ENCODE assay signal across 27 cellular contexts in genomic region chr11:6273188-6273587, GRCh38. TPM values are rescaled to one million over a fixed set of nuclear protein-coding genes. Genes with fewer than 3 reads are reported as not detected.
A peak's percentile ranks its signal among the peaks of the same experiment; 100 is the strongest.
DNase-seq lines count a peak whose midpoint lies in the region; ATAC-seq, FAIRE-seq and TF ChIP-seq lines count a peak whose summit lies in the region.
"Had no signal": no experiment of that assay in that cellular context is flagged by ENCODE, and none has a peak within 500 bp of the region (broad histone marks: within the 10 kb centered on the region; RNA-seq: fewer than 3 reads in every experiment).

No MANE protein-coding gene starts in this region.

- FAIRE-seq in H54 (lab: Jason Lieb, UNC) = no peak
- FAIRE-seq: islet of Langerhans had no signal

- TF ChIP-seq POLR2A in H54 (IDR thresholded peaks at IDR 0.05; ENCODE audit: low read depth, low read length) = no peak

- H3K4me3 ChIP-seq in dorsolateral prefrontal cortex (no peak overlapping the region), smooth muscle cell (no peak overlapping the region)
- H3K4me3 ChIP-seq: sigmoid colon, SK-N-MC had no signal

- no peaks in the 10 kb centered on the region for H4K20me1 ChIP-seq in smooth muscle cell (ENCODE audit: low read depth)

- peak; percentile 4 for DNase-seq in RPMI7951 (ENCODE audit: low read depth)
- DNase-seq in dorsolateral prefrontal cortex = peak in 4 of 10 donors; percentile 41 to 58 (median 54)
- peak; percentile 58 for DNase-seq in inferior parietal cortex (ENCODE audit: extremely low spot score)
- DNase-seq in smooth muscle cell (lab: John Stamatoyannopoulos, UW; ENCODE audit: unreplicated experiment) = no peak
- no peak for DNase-seq in H54 (ENCODE audit: insufficient read length, low spot score)
- DNase-seq in activated naive CD4-positive, alpha-beta T cell treated with anti-CD3 and anti-CD28 coated beads, Interleukin-2, amount 50 U/mL, for 16 hours = no peak
- DNase-seq: activated CD4-positive, alpha-beta T cell treated with anti-CD3 and anti-CD28 coated beads, Interleukin-2, amount 50 U/mL, for 48 hours; activated naive CD4-positive, alpha-beta T cell; COR-L47; effector CD8-positive, alpha-beta T cell; GF-D8; NCI-H1048; NCI-H446 treated with DMSO at 0.1 percent for 48 hours; NCI-H774; RPMI8226; sigmoid colon had no signal

- peak overlapping the region; percentile 80 for H2AFZ ChIP-seq in smooth muscle cell (ENCODE audit: low read depth)

- ATAC-seq in HG03135 (IDR thresholded peaks at IDR 0.05; ENCODE audit: unreplicated experiment) = no peak
- ATAC-seq: stimulated activated effector memory CD8-positive, alpha-beta T cell treated with anti-CD3 and anti-CD28 coated beads, Interleukin-12 subunit alpha, Interleukin-12 subunit beta, amount 100 ng/mL, for 72 hours had no signal

- H3K27me3 ChIP-seq in dorsolateral prefrontal cortex (no peaks in the 10 kb centered on the region), smooth muscle cell (ENCODE audit: low read depth) (no peaks in the 10 kb centered on the region)
- H3K27me3 ChIP-seq: sigmoid colon had no signal

- WGBS in smooth muscle cell (ENCODE audit: low lambda C conversion rate) = 58% methylated on average over 4 of the region's 4 CpGs

- H3K36me3 ChIP-seq in smooth muscle cell (ENCODE audit: low read depth) = no peaks in the 10 kb centered on the region
- H3K36me3 ChIP-seq: neutrophil, sigmoid colon had no signal

- H3K4me1 ChIP-seq in smooth muscle cell (ENCODE audit: low read depth) = peaks cover 6% of the 10 kb centered on the region

- H3K4me2 ChIP-seq in smooth muscle cell = no peak overlapping the region

- intact Hi-C loops in dorsolateral prefrontal cortex (cut with DNase I) = no loop called here

- H3K9ac ChIP-seq in smooth muscle cell (ENCODE audit: low read depth) = no peak overlapping the region

- TF ChIP-seq CTCF in dorsolateral prefrontal cortex (IDR thresholded peaks at IDR 0.05 in 54 of 56, conservative IDR thresholded peaks at IDR 0.05 in 2 of 56; ENCODE audit: low read depth in 1 of 56, partially characterized antibody in 56 of 56) (no peak), smooth muscle cell (IDR thresholded peaks at IDR 0.05; ENCODE audit: borderline replicate concordance, insufficient read depth, poor library complexity, severe bottlenecking) (no peak)

- no peaks in the 10 kb centered on the region for H3F3A ChIP-seq in smooth muscle cell (ENCODE audit: low read depth)

- H3K79me2 ChIP-seq in smooth muscle cell (ENCODE audit: low read depth) = no peaks in the 10 kb centered on the region

- H3K9me3 ChIP-seq in smooth muscle cell (replicated peaks; ENCODE audit: low read depth) = no peaks in the 10 kb centered on the region
- H3K9me3 ChIP-seq: neutrophil, sigmoid colon had no signal

- H3K27ac ChIP-seq in dorsolateral prefrontal cortex (peak overlapping the region in 57 of 59 donors; percentile 13 to 89 (median 77)), smooth muscle cell (ENCODE audit: low read depth) (no peak overlapping the region)
- H3K27ac ChIP-seq: C4-2B, epithelial cell of prostate, neutrophil, sigmoid colon, SK-N-MC had no signal

RNA-seq across cellular contexts. Expression of gene CCKBR, which starts 13.6 kb away (rescaled TPM):
- not detected in 2 replicates for total RNA-seq in RPMI7951 (2014; rRNA removed; shearing (Covaris generic))
- total RNA-seq in dorsolateral prefrontal cortex (10 to 100 TPM in 113 of 120 experiments, 1 to 10 TPM in 7; 4.4 to 38.9 (median 18.8) TPM), smooth muscle cell (0.09 and 0.27 TPM in 2 replicates)
- polyA plus RNA-seq in smooth muscle cell = 0.26 and 0.69 TPM in 2 replicates
- total RNA-seq: glomerular endothelial cell, HT1080, liver, mesenteric fat pad had no signal
- polyA plus RNA-seq: liver, sigmoid colon had no signal

RNA-seq across cellular contexts. Expression of gene CNGA4, which starts 34.3 kb away (rescaled TPM):
- total RNA-seq in RPMI7951 (2014; rRNA removed; shearing (Covaris generic)) = not detected in 2 replicates
- total RNA-seq in dorsolateral prefrontal cortex = 1 to 10 TPM in 91 of 120 experiments, under 1 TPM in 29; 0.45 to 3.8 (median 1.4) TPM
- 0.58 TPM in 1 of 2 replicates, not detected in the other for total RNA-seq in smooth muscle cell
- polyA plus RNA-seq in smooth muscle cell = not detected in 2 replicates
- total RNA-seq: HT1080, liver, mesenteric fat pad had no signal

RNA-seq across cellular contexts. Expression of gene FHIP1B, which starts 38.8 kb away (rescaled TPM):
- 4.8 and 6.4 TPM in 2 replicates for total RNA-seq in RPMI7951 (2014; rRNA removed; shearing (Covaris generic))
- 10 to 100 TPM; 27.8 to 55.6 (median 37.8) TPM for total RNA-seq in dorsolateral prefrontal cortex
- total RNA-seq in smooth muscle cell = 16.2 and 17.9 TPM in 2 replicates
- polyA plus RNA-seq in smooth muscle cell = 16.2 and 22.1 TPM in 2 replicates

RNA-seq across cellular contexts. Expression of gene CAVIN3, which starts 47.1 kb away (rescaled TPM):
- total RNA-seq in RPMI7951 (2014; rRNA removed; shearing (Covaris generic)) = 200 and 367 TPM in 2 replicates
- total RNA-seq in dorsolateral prefrontal cortex (10 to 100 TPM in 4 of 120 experiments, 1 to 10 TPM in 114, under 1 TPM in 2; 0.70 to 16.8 (median 4.3) TPM), smooth muscle cell (134 and 177 TPM in 2 replicates)
- polyA plus RNA-seq in smooth muscle cell = 251 and 257 TPM in 2 replicates
- total RNA-seq: HT1080 had no signal

Comparison
In these comparisons a context has a peak if more than half of its experiments do, and no peak if none do; other contexts are left out.
1. DNase-seq: peak in RPMI7951 (single experiment) and inferior parietal cortex (single experiment); none in smooth muscle cell (single experiment), H54 (single experiment) and activated naive CD4-positive, alpha-beta T cell treated with anti-CD3 and anti-CD28 coated beads, Interleukin-2, amount 50 U/mL, for 16 hours (single experiment).